10 cellular contexts compared by ENCODE assay signal in the genomic region with DNA sequence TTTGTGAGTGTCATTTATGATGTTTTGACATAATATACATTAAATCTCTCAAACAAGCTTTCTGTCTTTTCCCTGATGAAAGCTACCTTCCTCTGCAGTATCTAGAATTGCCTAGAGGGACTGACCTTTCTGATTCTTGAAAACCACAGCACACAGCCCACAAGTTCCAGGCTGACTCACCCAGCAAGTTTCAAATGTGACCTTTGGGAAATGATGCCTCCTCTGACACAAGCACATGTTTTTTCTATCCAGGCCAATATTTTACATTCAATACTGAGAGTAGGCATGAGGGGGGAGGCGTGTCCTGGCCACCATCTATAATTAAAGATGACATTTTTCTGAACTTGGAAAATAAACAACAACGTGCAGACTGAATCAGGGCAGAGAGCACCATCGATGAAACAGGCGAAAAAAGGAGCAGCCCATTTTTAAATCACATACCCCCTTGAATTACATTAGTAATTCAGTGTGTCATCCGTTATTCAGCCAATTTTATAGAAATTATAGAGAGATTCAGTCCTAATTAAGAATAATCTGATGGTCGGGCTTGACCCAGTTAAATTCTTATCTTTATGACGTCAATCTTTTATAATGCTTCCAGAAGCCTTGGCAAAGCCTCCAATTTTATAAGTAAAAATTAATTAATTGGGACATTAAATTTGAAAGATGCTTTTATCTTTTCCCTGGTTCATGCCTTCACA.
DNase-seq lines count a peak whose midpoint lies in the region; ATAC-seq and TF ChIP-seq lines count a peak whose summit lies in the region.
"Had no signal": no experiment of that assay in that cellular context is flagged by ENCODE, and none has a peak within 500 bp of the region (broad histone marks: within the 10 kb centered on the region; RNA-seq: fewer than 3 reads in every experiment).

No MANE protein-coding gene starts in this region.

- TF ChIP-seq CTCF in GM12865 (IDR thresholded peaks at IDR 0.05; ENCODE audit: insufficient read depth, low read depth, low read length, missing control alignments) = no peak
- TF ChIP-seq CTCF in GM20000 (IDR thresholded peaks at IDR 0.05; ENCODE audit: extremely low read depth, missing control alignments) = no peak
- TF ChIP-seq CTCF in endothelial cell (IDR thresholded peaks at IDR 0.05; ENCODE audit: unreplicated experiment) = no peak

- no peak overlapping the region for H3K27ac Mint-ChIP-seq in endothelial cell (ENCODE audit: unreplicated experiment)

- no peak overlapping the region for H3K4me3 ChIP-seq in GM12865 (ENCODE audit: low read depth, low read length)
- H3K4me3 ChIP-seq: SK-N-MC had no signal

- no peaks in the 10 kb centered on the region for H3K9me3 Mint-ChIP-seq in endothelial cell (ENCODE audit: unreplicated experiment)

- no peak overlapping the region for H3K4me3 Mint-ChIP-seq in endothelial cell (ENCODE audit: unreplicated experiment)

- H3K36me3 Mint-ChIP-seq in endothelial cell (ENCODE audit: low read depth, unreplicated experiment) = no peaks in the 10 kb centered on the region

- H3K4me1 Mint-ChIP-seq in endothelial cell (ENCODE audit: unreplicated experiment) = no peaks in the 10 kb centered on the region

- H3K27me3 Mint-ChIP-seq in endothelial cell (ENCODE audit: unreplicated experiment) = no peaks in the 10 kb centered on the region

- no peak for ATAC-seq in GM21526 (IDR thresholded peaks at IDR 0.05; ENCODE audit: low FRiP score, unreplicated experiment)

- DNase-seq in GM12865 (ENCODE audit: low read depth) (peak; percentile 12), NCI-H460 (ENCODE audit: extremely low read depth, low read depth) (peak; percentile 98), epidermal melanocyte (ENCODE audit: insufficient read length, low spot score) (peak; percentile 25), renal cortical epithelial cell (ENCODE audit: low read depth) (peak; percentile 52), GM20000 (ENCODE audit: low spot score) (no peak), endothelial cell (ENCODE audit: low spot score) (no peak), NCI-H146 treated with DMSO at 0.1 percent for 48 hours (lab: John Stamatoyannopoulos, UW; ENCODE audit: unreplicated experiment) (no peak)
- DNase-seq: NCI-H2171 treated with DMSO at 0.1 percent for 48 hours had no signal

Comparison
In these comparisons a context has a peak if more than half of its experiments do, and no peak if none do; other contexts are left out.
1. DNase-seq: peak in GM12865 (single experiment), NCI-H460 (single experiment), epidermal melanocyte (single experiment) and renal cortical epithelial cell (single experiment); none in GM20000 (single experiment), endothelial cell (single experiment) and NCI-H146 treated with DMSO at 0.1 percent for 48 hours (single experiment).